ENCODE assay signal across 9 cellular contexts in genomic region chr2:164599954-164600589, GRCh38. TPM values are rescaled to one million over a fixed set of nuclear protein-coding genes. Genes with fewer than 3 reads are reported as not detected.
DNase-seq lines count a peak whose midpoint lies in the region; ATAC-seq, FAIRE-seq and TF ChIP-seq lines count a peak whose summit lies in the region.
"Had no signal": no experiment of that assay in that cellular context is flagged by ENCODE, and none has a peak within 500 bp of the region (broad histone marks: within the 10 kb centered on the region; RNA-seq: fewer than 3 reads in every experiment).

No MANE protein-coding gene starts in this region.

- TF ChIP-seq CTCF in AG04449 (IDR thresholded peaks at IDR 0.05; ENCODE audit: insufficient read depth, low read length, missing control alignments) (peak; percentile 74), gastrocnemius medialis (IDR thresholded peaks at IDR 0.05 in 4 of 5, conservative IDR thresholded peaks at IDR 0.05 in 1 of 5) (peak; percentile 18 to 63 (median 53))

- H3K9me3 ChIP-seq in T-helper 17 cell (ENCODE audit: control insufficient read depth, low read length, poor library complexity, severe bottlenecking) (no peaks in the 10 kb centered on the region), gastrocnemius medialis (no peaks in the 10 kb centered on the region)

- peaks cover 0 to 11% of the 10 kb centered on the region in 2 donors for H3K4me1 ChIP-seq in gastrocnemius medialis

- intact Hi-C loops in gastrocnemius medialis (cut with DNase I; ENCODE audit: low total_unique reads), result no loop called here

- DNase-seq in AG04449 (ENCODE audit: low read depth, low spot score), result peak; percentile 19
- peak; percentile 47 for DNase-seq in NCI-H1105 treated with DMSO at 0.1 percent for 48 hours (lab: John Stamatoyannopoulos, UW)
- DNase-seq in T-helper 17 cell, result no peak
- no peak for DNase-seq in frontal cortex (ENCODE audit: low spot score in 2 of 2)
- DNase-seq in gastrocnemius medialis, result no peak
- DNase-seq in ureter (ENCODE audit: low spot score), result no peak

- POLR2A ChIA-PET in AG04449 (lab: Yijun Ruan, JAX), result no interaction called here

- CTCF ChIA-PET in AG04449 (lab: Yijun Ruan, JAX), result interaction anchor here (0.6 to 2.5 kb wide), 8 partner anchors 9 to 47 kb away, joined by 3 to 17 read pairs (median 4); no protein-coding TSS in a partner anchor

- H3K27me3 Mint-ChIP-seq in T-helper 17 cell, result no peaks in the 10 kb centered on the region

- no peak overlapping the region for H3K4me3 Mint-ChIP-seq in T-helper 17 cell

- H3K27ac ChIP-seq in gastrocnemius medialis, result no peak overlapping the region
- H3K27ac ChIP-seq: skin epidermis had no signal

- no peaks in the 10 kb centered on the region for H3K27me3 ChIP-seq in gastrocnemius medialis

- H3K4me3 ChIP-seq in AG04449 (ENCODE audit: low read depth, low read length) (no peak overlapping the region), gastrocnemius medialis (no peak overlapping the region)
- H3K4me3 ChIP-seq: skin epidermis had no signal

- H3K4me1 Mint-ChIP-seq in T-helper 17 cell, result no peaks in the 10 kb centered on the region

- no peaks in the 10 kb centered on the region for H3K36me3 ChIP-seq in gastrocnemius medialis

- peak; percentile 98 for ATAC-seq in GM18508 (IDR thresholded peaks at IDR 0.05; ENCODE audit: insufficient read depth, unreplicated experiment)
- peak; percentile 100 for ATAC-seq in HG02885 (IDR thresholded peaks at IDR 0.05; ENCODE audit: poor library complexity, unreplicated experiment)
- peak; percentile 39 for ATAC-seq in T-helper 17 cell
- peak; percentile 88 to 89 for ATAC-seq in gastrocnemius medialis

- in situ Hi-C loops in gastrocnemius medialis (cut with MboI; ENCODE audit: low sequenced_read_pairs in 4 of 4), result no loop called here

- no peak for TF ChIP-seq POLR2A in gastrocnemius medialis (IDR thresholded peaks at IDR 0.05)

- H3K36me3 Mint-ChIP-seq in T-helper 17 cell (ENCODE audit: low read depth), result no peaks in the 10 kb centered on the region

- H3K27ac Mint-ChIP-seq in T-helper 17 cell, result no peak overlapping the region

- peak; percentile 24 for FAIRE-seq in frontal cortex (lab: Jason Lieb, UNC)

RNA-seq across cellular contexts. Expression of gene GRB14, which starts 21.2 kb away (rescaled TPM):
- total RNA-seq in T-helper 17 cell (under 1 TPM in 1 of 2 donors, not detected in 1; 0.91 TPM), frontal cortex (15.1 TPM), gastrocnemius medialis (10 to 100 TPM in 1 of 4 donors, 1 to 10 TPM in 3; 2.1 to 14.9 (median 3.4) TPM), ureter (6.7 TPM)

Comparison
In these comparisons a context has a peak if more than half of its experiments do, and no peak if none do; other contexts are left out.
1. DNase-seq: peak in AG04449 (single experiment) and NCI-H1105 treated with DMSO at 0.1 percent for 48 hours (single experiment); none in T-helper 17 cell (0 of 3), frontal cortex (0 of 2), gastrocnemius medialis (0 of 2) and ureter (single experiment).
2. ATAC-seq: peak in every context shown above with its lines; median percentile 100 in HG02885; 98 in GM18508; 88 in gastrocnemius medialis; 39 in T-helper 17 cell.